Comparison of ENCODE assay signal across 13 cellular contexts in genomic region chr9:128213746-128214497, GRCh38.
"Had no signal": no experiment of that assay in that cellular context is flagged by ENCODE, and none has a peak within 500 bp of the region (broad histone marks: within the 10 kb centered on the region; RNA-seq: fewer than 3 reads in every experiment).

No MANE protein-coding gene starts in this region.

- H3K4me3 ChIP-seq: colonic mucosa, ovary, thyroid gland had no signal

- H3K4me1 ChIP-seq: foreskin keratinocyte had no signal

- H3K36me3 ChIP-seq: colonic mucosa, ovary, thyroid gland had no signal

- H3K9me3 ChIP-seq: colonic mucosa, ovary, thyroid gland had no signal

- H3K27ac ChIP-seq: colonic mucosa, foreskin keratinocyte, ovary had no signal

- H3K27me3 ChIP-seq: colonic mucosa, ovary, thyroid gland had no signal

- ATAC-seq: activated CD4-positive, alpha-beta T cell treated with anti-CD3 and anti-CD28 coated beads for 36 hours; foreskin keratinocyte; stimulated activated memory B cell treated with anti-CD40 and anti-IgM and Interleukin-4, amounts not matched to agents 10 μg/mL and 1 μg/mL and 100 μg/mL, for 72 hours had no signal

- DNase-seq: activated CD4-positive, alpha-beta memory T cell treated with anti-CD3 and anti-CD28 coated beads, Interleukin-2, amount 10 ng/mL, durations not matched to agents 7 days and 5 days; activated CD4-positive, alpha-beta T cell treated with anti-CD3 and anti-CD28 coated beads for 36 hours; activated naive CD4-positive, alpha-beta T cell treated with anti-CD3 and anti-CD28 coated beads, Interleukin-2, amount 50 U/mL, for 16 hours; activated T-cell treated with anti-CD3 and anti-CD28 coated beads, Interleukin-2, amount 50 U/mL, for 24 hours; colonic mucosa; effector CD4-positive, alpha-beta T cell; foreskin keratinocyte; ovary; stimulated activated CD4-positive, alpha-beta T cell treated with anti-CD3 and anti-CD28 coated beads, Interleukin-12 subunit alpha, Interleukin-12 subunit beta, amount 100 ng/mL, for 4 hours; T-helper 2 cell; thyroid gland had no signal

- FAIRE-seq: urothelium cell line had no signal
